26 cellular contexts compared by ENCODE assay signal in the genomic region with DNA sequence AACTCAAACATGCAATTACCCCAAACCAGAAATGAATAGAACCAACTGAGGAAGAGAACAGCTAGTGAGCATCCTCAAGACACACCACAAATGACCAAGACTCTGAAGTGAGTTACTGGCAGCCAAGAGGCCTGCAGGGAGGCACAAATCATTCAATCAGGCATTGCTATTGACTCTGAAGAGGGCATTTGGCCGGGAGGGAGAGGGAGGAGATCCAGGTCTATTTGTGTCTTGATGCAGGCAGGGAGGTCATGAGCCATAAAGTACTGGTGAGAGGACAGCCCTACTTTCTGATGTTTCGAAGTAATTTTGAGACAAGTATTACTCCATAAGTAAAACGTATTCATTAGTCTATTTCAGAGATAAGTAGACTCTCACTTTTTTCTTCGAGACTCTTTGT.
"Had no signal": no experiment of that assay in that cellular context is flagged by ENCODE, and none has a peak within 500 bp of the region (broad histone marks: within the 10 kb centered on the region; RNA-seq: fewer than 3 reads in every experiment).

No MANE protein-coding gene starts in this region.

- H3K9me3 ChIP-seq: ascending aorta, esophagus muscularis mucosa, gastroesophageal sphincter had no signal

- H3K27ac ChIP-seq: ascending aorta, brain microvascular endothelial cell, esophagus muscularis mucosa, gastroesophageal sphincter had no signal

- H3K27me3 ChIP-seq: ascending aorta, brain microvascular endothelial cell, esophagus muscularis mucosa, gastroesophageal sphincter had no signal

- DNase-seq: activated CD4-positive, alpha-beta memory T cell treated with anti-CD3 and anti-CD28 coated beads, Interleukin-2, amount 10 ng/mL, durations not matched to agents 7 days and 5 days; activated CD4-positive, alpha-beta T cell treated with anti-CD3 and anti-CD28 coated beads for 1 hour; activated CD4-positive, alpha-beta T cell treated with anti-CD3 and anti-CD28 coated beads for 4 hours; activated CD4-positive, alpha-beta T cell treated with anti-CD3 and anti-CD28 coated beads, Interleukin-2, amount 10 ng/mL, durations not matched to agents 7 days and 5 days; activated CD4-positive, alpha-beta T cell treated with anti-CD3 and anti-CD28 coated beads, Interleukin-2, amount 50 U/mL, for 4 hours; activated CD4-positive, CD25-positive, alpha-beta regulatory T cell; activated CD8-positive, alpha-beta memory T cell treated with anti-CD3 and anti-CD28 coated beads, Interleukin-2, amount 50 U/mL, for 48 hours; activated gamma-delta T cell; activated naive CD4-positive, alpha-beta T cell; activated naive CD4-positive, alpha-beta T cell treated with anti-CD3 and anti-CD28 coated beads, Interleukin-2, amount 10 ng/mL, durations not matched to agents 7 days and 5 days; activated naive CD8-positive, alpha-beta T cell treated with anti-CD3 and anti-CD28 coated beads, Interleukin-2, amount 10 ng/mL, durations not matched to agents 7 days and 5 days; activated T-cell treated with anti-CD3 and anti-CD28 coated beads for 4 hours; activated T-cell treated with anti-CD3 and anti-CD28 coated beads, Interleukin-2, amount 50 U/mL, for 24 hours; activated T-cell treated with anti-CD3 and anti-CD28 coated beads, Interleukin-2, amount 50 U/mL, for 72 hours; brain microvascular endothelial cell; caudate nucleus; cortex of kidney; dermis blood vessel endothelial cell; effector CD4-positive, alpha-beta T cell; effector memory CD8-positive, alpha-beta T cell; erythroblast; T-helper 2 cell had no signal

- H3K4me1 ChIP-seq: ascending aorta, gastroesophageal sphincter had no signal

- ATAC-seq: activated naive CD4-positive, alpha-beta T cell treated with anti-CD3 and anti-CD28 coated beads, Interleukin-2, amount 50 U/mL, for 72 hours; activated T-cell treated with anti-CD3 and anti-CD28 coated beads, Interleukin-2, amount 50 U/mL, for 72 hours; effector memory CD8-positive, alpha-beta T cell; gastroesophageal sphincter had no signal

- H3K4me3 ChIP-seq: ascending aorta, esophagus muscularis mucosa, gastroesophageal sphincter had no signal

- H3K36me3 ChIP-seq: ascending aorta, brain microvascular endothelial cell, esophagus muscularis mucosa, gastroesophageal sphincter had no signal
